Comparison of ENCODE assay signal across 15 cellular contexts in genomic region chr7:122300607-122301079, GRCh38. TPM values are rescaled to one million over a fixed set of nuclear protein-coding genes. Genes with fewer than 3 reads are reported as not detected.
DNase-seq lines count a peak whose midpoint lies in the region; ATAC-seq and TF ChIP-seq lines count a peak whose summit lies in the region.
"Had no signal": no experiment of that assay in that cellular context is flagged by ENCODE, and none has a peak within 500 bp of the region (broad histone marks: within the 10 kb centered on the region; RNA-seq: fewer than 3 reads in every experiment).

No MANE protein-coding gene starts in this region.

- H3K27me3 ChIP-seq in HUES64 (ENCODE audit: insufficient read depth, low read length) = peaks cover 89% of the 10 kb centered on the region
- peaks cover 88% of the 10 kb centered on the region for H3K27me3 ChIP-seq in ectodermal cell (ENCODE audit: control insufficient read depth, insufficient read depth, low read length, poor library complexity, severe bottlenecking)

- ATAC-seq in HG02588 (IDR thresholded peaks at IDR 0.05; ENCODE audit: unreplicated experiment) = no peak
- no peak for ATAC-seq in HG03521 (IDR thresholded peaks at IDR 0.05; ENCODE audit: unreplicated experiment)
- ATAC-seq: Panc1, T-cell had no signal

- H3K36me3 Mint-ChIP-seq in nephron (ENCODE audit: low read depth) = no peaks in the 10 kb centered on the region
- H3K36me3 Mint-ChIP-seq: activated naive CD8-positive, alpha-beta T cell treated with anti-CD3 and anti-CD28 coated beads, Interleukin-2, amount 10 ng/mL, durations not matched to agents 7 days and 5 days; T-cell had no signal

- H3K9me3 ChIP-seq in HUES64 (ENCODE audit: insufficient read depth, low read depth, low read length) (no peaks in the 10 kb centered on the region), ectodermal cell (ENCODE audit: control insufficient read depth, low read length) (no peaks in the 10 kb centered on the region)

- H3K27ac ChIP-seq in HUES64 (ENCODE audit: low read depth, low read length) (no peak overlapping the region), ectodermal cell (ENCODE audit: insufficient read depth, low read depth, low read length, poor library complexity, severe bottlenecking) (no peak overlapping the region)
- H3K27ac ChIP-seq: upper lobe of left lung had no signal

- no peaks in the 10 kb centered on the region for H3K9me3 Mint-ChIP-seq in nephron

- peaks cover 31% of the 10 kb centered on the region for H3K4me1 Mint-ChIP-seq in nephron
- H3K4me1 Mint-ChIP-seq: activated naive CD8-positive, alpha-beta T cell treated with anti-CD3 and anti-CD28 coated beads, Interleukin-2, amount 10 ng/mL, durations not matched to agents 7 days and 5 days had no signal

- H3K36me3 ChIP-seq in HUES64 (ENCODE audit: insufficient read depth, low read length) (peaks cover 4% of the 10 kb centered on the region; the same call in 1 of the 2 replicates), ectodermal cell (ENCODE audit: control insufficient read depth, insufficient read depth, low read length) (no peaks in the 10 kb centered on the region)
- H3K36me3 ChIP-seq: upper lobe of left lung had no signal

- WGBS in HUES64 = 4% methylated on average over 13 of the region's 14 CpGs
- WGBS in ectodermal cell, 2 experiments = 5 to 9% methylated on average over 14 of the region's 14 CpGs

- H3K27me3 Mint-ChIP-seq in nephron (ENCODE audit: low read depth) = peaks cover 100% of the 10 kb centered on the region

- DNase-seq in AG10803 (ENCODE audit: low read depth) = peak; percentile 6
- DNase-seq in stimulated activated naive CD4-positive, alpha-beta T cell treated with Interleukin-2 at 50 U/mL for 16 hours (lab: John Stamatoyannopoulos, UW) = no peak
- DNase-seq in activated CD4-positive, alpha-beta T cell treated with anti-CD3 and anti-CD28 coated beads, Interleukin-2, amount 50 U/mL, for 4 hours = no peak
- DNase-seq: activated CD4-positive, CD25-positive, alpha-beta regulatory T cell treated with anti-CD3 and anti-CD28 coated beads, Interleukin-2, amount 50 U/mL, for 72 hours; activated naive CD8-positive, alpha-beta T cell treated with anti-CD3 and anti-CD28 coated beads, Interleukin-2, amount 10 ng/mL, durations not matched to agents 7 days and 5 days; cerebellar nuclear complex; NCI-H226; T-cell had no signal

- no peak overlapping the region for H3K27ac Mint-ChIP-seq in nephron
- H3K27ac Mint-ChIP-seq: activated naive CD8-positive, alpha-beta T cell treated with anti-CD3 and anti-CD28 coated beads, Interleukin-2, amount 10 ng/mL, durations not matched to agents 7 days and 5 days; T-cell had no signal

- peak overlapping the region; percentile 55 to 63 (median 58) for H3K4me3 Mint-ChIP-seq in nephron
- H3K4me3 Mint-ChIP-seq: activated naive CD8-positive, alpha-beta T cell treated with anti-CD3 and anti-CD28 coated beads, Interleukin-2, amount 10 ng/mL, durations not matched to agents 7 days and 5 days; T-cell had no signal

- 0 out of 2 replicates have a peak overlapping the region, but pooled peaks have one; percentile 45 for H3K9ac ChIP-seq in HUES64 (ENCODE audit: low read depth, low read length)

- H3K4me3 ChIP-seq in AG10803 (ENCODE audit: low read length) = no peak overlapping the region
- H3K4me3 ChIP-seq in HUES64 (ENCODE audit: low read length) = peak overlapping the region; percentile 68
- peak overlapping the region; percentile 46 for H3K4me3 ChIP-seq in ectodermal cell (ENCODE audit: insufficient read depth, low read depth, low read length)
- H3K4me3 ChIP-seq: upper lobe of left lung had no signal

- H3K4me1 ChIP-seq in HUES64 (ENCODE audit: insufficient read depth, low read length) (peaks cover 13% of the 10 kb centered on the region; the same call in 1 of the 2 replicates), ectodermal cell (ENCODE audit: control insufficient read depth, insufficient read depth, low read length) (peaks cover 33% of the 10 kb centered on the region)

- no peak for TF ChIP-seq CTCF in AG10803 (conservative IDR thresholded peaks at IDR 0.05; ENCODE audit: low read length)
- TF ChIP-seq CTCF in nephron (IDR thresholded peaks at IDR 0.05; ENCODE audit: unreplicated experiment in 3 of 3) = no peak

RNA-seq across cellular contexts. Expression of gene FEZF1, which starts 3.9 kb away (rescaled TPM):
- polyA plus RNA-seq in HUES64 (2013, experiment 1 of 2) = 3.4 TPM
- 3.5 TPM for polyA plus RNA-seq in HUES64 (2013, experiment 2 of 2)
- 26.5 TPM for polyA plus RNA-seq in ectodermal cell (2013, experiment 1 of 4)
- polyA plus RNA-seq in ectodermal cell (2013, experiment 2 of 4) = 54.0 TPM
- 37.7 TPM for polyA plus RNA-seq in ectodermal cell (2013, experiment 3 of 4)
- 50.5 TPM for polyA plus RNA-seq in ectodermal cell (2013, experiment 4 of 4)
